Comparison of ENCODE assay signal across 8 cellular contexts in genomic region chr15:39125904-39126303, GRCh38.
DNase-seq lines count a peak whose midpoint lies in the region; ATAC-seq, FAIRE-seq and TF ChIP-seq lines count a peak whose summit lies in the region.

No MANE protein-coding gene starts in this region.

- H2AFZ ChIP-seq in HepG2 (ENCODE audit: low read length): no peak overlapping the region

- peak; percentile 73 for FAIRE-seq in HepG2 (lab: Jason Lieb, UNC)

- no peaks in the 10 kb centered on the region for H3K27me3 ChIP-seq in HepG2 (ENCODE audit: control insufficient read depth in 1 of 2, insufficient read depth in 2 of 2, low read length in 2 of 2)

- H3K9me3 ChIP-seq in HepG2 (ENCODE audit: low read length): no peaks in the 10 kb centered on the region

- no peaks in the 10 kb centered on the region for H3K79me2 ChIP-seq in HepG2 (ENCODE audit: insufficient read depth, low read length)

- H3K9ac ChIP-seq in HepG2 (ENCODE audit: insufficient read depth, low read depth, low read length): no peak overlapping the region

- POLR2A ChIA-PET in HepG2 (lab: Yijun Ruan, JAX): interaction anchor here (2.5 kb wide), 1 partner anchor 454 kb away, joined by 7 read pairs; the partner anchor contains the start of gene THBS1

- peak; percentile 54; the same call in 1 of the 2 replicates for TF ChIP-seq RAD21 in HepG2 (CRISPR knock-in tag; IDR thresholded peaks at IDR 0.05)

- no TSS peak for BruUV-seq in HepG2 (replicated peaks; lab: Mats Ljungman, UMichigan)

- no peak for TF ChIP-seq EP300 in HepG2 (IDR thresholded peaks at IDR 0.05; ENCODE audit: low read depth in 2 of 2, low read length in 2 of 2)
- no peak for TF ChIP-seq EP300 in HepG2 (CRISPR knock-in tag; IDR thresholded peaks at IDR 0.05; ENCODE audit: borderline replicate concordance)

- no peak for TF ChIP-seq POLR2A in HepG2 (IDR thresholded peaks at IDR 0.05; ENCODE audit: insufficient read depth in 1 of 2, low read depth in 2 of 2, low read length in 2 of 2)

- peaks cover 56% of the 10 kb centered on the region for H3K4me1 ChIP-seq in HepG2 (ENCODE audit: insufficient read depth, low read length)

- no peak overlapping the region for H3K4me2 ChIP-seq in HepG2 (ENCODE audit: low read depth, low read length)

- ATAC-seq in HepG2: no peak
- no peak for ATAC-seq in GM18861 (IDR thresholded peaks at IDR 0.05; ENCODE audit: unreplicated experiment)
- ATAC-seq in GM21723 (IDR thresholded peaks at IDR 0.05; ENCODE audit: unreplicated experiment): no peak

- WGBS in HepG2 (ENCODE audit: low lambda C conversion rate): 52% methylated on average over 4 of the region's 4 CpGs

- H3K4me3 ChIP-seq in GM12864 (ENCODE audit: low read depth, low read length): no peak overlapping the region
- no peak overlapping the region for H3K4me3 ChIP-seq in HepG2 (replicated peaks in 1 of 3; ENCODE audit: insufficient read depth in 1 of 3, low read depth in 2 of 3, low read length in 3 of 3)

- intact Hi-C loops in HepG2 (cut with micrococcal nuclease; ENCODE audit: unreplicated experiment): loop anchor here (5.0 to 10.0 kb wide), 4 partner anchors 186 to 326 kb away; no protein-coding TSS in a partner anchor

- peak; percentile 71 for TF ChIP-seq CTCF in C4-2B (conservative IDR thresholded peaks at IDR 0.05)
- TF ChIP-seq CTCF in GM12864 (IDR thresholded peaks at IDR 0.05; ENCODE audit: low read depth, low read length, missing control alignments): peak; percentile 72
- peak; percentile 66 for TF ChIP-seq CTCF in HepG2 (CRISPR knock-in tag; IDR thresholded peaks at IDR 0.05)

- no peaks in the 10 kb centered on the region for H3K36me3 ChIP-seq in HepG2 (replicated peaks in 1 of 2; ENCODE audit: control insufficient read depth in 1 of 2, insufficient read depth in 2 of 2, low read length in 2 of 2)

- in situ Hi-C loops in HepG2 (cut with HindIII; ENCODE audit: extremely low pct_ligation_motif_present, low pct_unique_long_range_greater_than_20kb): loop anchor here (10.0 kb wide), 2 partner anchors 149 to 459 kb away; partner anchors contain the start of gene THBS1

- CTCF ChIA-PET in HepG2 (lab: Yijun Ruan, JAX; ENCODE audit: low intra/inter-chr PET ratio, low total read pairs): interaction anchor here (0.9 to 2.5 kb wide), 2 partner anchors 46 to 454 kb away, joined by 3 to 13 read pairs; partner anchors contain the start of gene THBS1

- no peaks in the 10 kb centered on the region for H4K20me1 ChIP-seq in HepG2 (ENCODE audit: insufficient read depth, low read length)

- H3K27ac ChIP-seq in C4-2B: no peak overlapping the region
- no peak overlapping the region for H3K27ac ChIP-seq in HepG2 (ENCODE audit: extremely low read length, insufficient read depth, low read length)

- peak; percentile 5 for DNase-seq in GM12864 (ENCODE audit: low read depth)
- peak; percentile 67 for DNase-seq in NCI-H69 (lab: John Stamatoyannopoulos, UW)
- peak; percentile 61 for DNase-seq in astrocyte of the hippocampus (ENCODE audit: low read depth, low spot score)
- peak; percentile 62 for DNase-seq in HepG2 (ENCODE audit: low spot score)
- no peak for DNase-seq in hepatic stellate cell (ENCODE audit: low spot score)

TF ChIP-seq in HepG2, 621 proteins besides CTCF, POLR2A, EP300 and RAD21:
- TF ChIP-seq MTF1 (CRISPR knock-in tag; IDR thresholded peaks at IDR 0.05) (no peak), ZNF331 (CRISPR knock-in tag; IDR thresholded peaks at IDR 0.05) (no peak), PRDM10 (CRISPR knock-in tag; IDR thresholded peaks at IDR 0.05; ENCODE audit: low read depth) (no peak), ELF3 (CRISPR knock-in tag; IDR thresholded peaks at IDR 0.05) (peak; percentile 54; the same call in 1 of the 2 replicates), ZNF703 (CRISPR knock-in tag; IDR thresholded peaks at IDR 0.05; ENCODE audit: borderline replicate concordance) (no peak), KLF9 (CRISPR knock-in tag; IDR thresholded peaks at IDR 0.05; ENCODE audit: low read depth) (no peak), STAG1 (CRISPR knock-in tag; IDR thresholded peaks at IDR 0.05) (peak; percentile 75), ELF1 (CRISPR knock-in tag; IDR thresholded peaks at IDR 0.05) (0 out of 2 replicates have a peak, but pooled peaks have one; percentile 45), ZNF740 (CRISPR knock-in tag; IDR thresholded peaks at IDR 0.05) (no peak), SMC3 (IDR thresholded peaks at IDR 0.05; ENCODE audit: low read length) (peak; percentile 75), ZBTB39 (CRISPR knock-in tag; IDR thresholded peaks at IDR 0.05) (no peak), SMYD3 (CRISPR knock-in tag; IDR thresholded peaks at IDR 0.05) (no peak), ATF3 (CRISPR knock-in tag; IDR thresholded peaks at IDR 0.05) (no peak)
